In genomic region chr5:96113170-96113939, GRCh38 we compare ENCODE assay signal across 2 cellular contexts.
A peak's percentile ranks its signal among the peaks of the same experiment; 100 is the strongest.
TF ChIP-seq lines count a peak whose summit lies in the region.

No MANE protein-coding gene starts in this region.

TF ChIP-seq in liver, 16 proteins besides CTCF, POLR2A, EP300 and RAD21 (continued from another document):
- peak; percentile 29 for TF ChIP-seq ZBTB33 (IDR thresholded peaks at IDR 0.05)
- TF ChIP-seq TAF1 (conservative IDR thresholded peaks at IDR 0.05) = no peak
- TF ChIP-seq JUND (IDR thresholded peaks at IDR 0.05) = peak; percentile 30 to 48
- TF ChIP-seq REST (IDR thresholded peaks at IDR 0.05) = no peak
- peak; percentile 53 for TF ChIP-seq SP1 (IDR thresholded peaks at IDR 0.05)
- peak; percentile 66 to 69 for TF ChIP-seq RXRA (IDR thresholded peaks at IDR 0.05)
- TF ChIP-seq ATF3 (IDR thresholded peaks at IDR 0.05) = no peak
- TF ChIP-seq YY1 (IDR thresholded peaks at IDR 0.05) = peak; percentile 54
- no peak for TF ChIP-seq EGR1 (IDR thresholded peaks at IDR 0.05; ENCODE audit: low read depth in 2 of 2)
- TF ChIP-seq FOXA1 (IDR thresholded peaks at IDR 0.05) = no peak
- peak; percentile 20 for TF ChIP-seq MAX (IDR thresholded peaks at IDR 0.05)

TF ChIP-seq in HepG2, 621 proteins besides CTCF, POLR2A, EP300 and RAD21 (continued from another document):
- TF ChIP-seq ZNF407 (CRISPR knock-in tag; IDR thresholded peaks at IDR 0.05; ENCODE audit: not compliant biosample characterization) = no peak
- TF ChIP-seq RFX3 (CRISPR knock-in tag; IDR thresholded peaks at IDR 0.05) = no peak
- no peak for TF ChIP-seq GLI4 (CRISPR knock-in tag; IDR thresholded peaks at IDR 0.05; ENCODE audit: borderline replicate concordance)
- no peak for TF ChIP-seq ZNF260 (CRISPR knock-in tag; IDR thresholded peaks at IDR 0.05; ENCODE audit: borderline replicate concordance, low read depth)
- TF ChIP-seq SMYD3 (CRISPR knock-in tag; IDR thresholded peaks at IDR 0.05) = no peak
- no peak for TF ChIP-seq ZNF335 (CRISPR knock-in tag; IDR thresholded peaks at IDR 0.05)
- TF ChIP-seq CC2D1A (CRISPR knock-in tag; IDR thresholded peaks at IDR 0.05) = no peak
- no peak for TF ChIP-seq KAT2B (IDR thresholded peaks at IDR 0.05; ENCODE audit: borderline replicate concordance, low read depth, low read length)
- no peak for TF ChIP-seq ZBED4 (CRISPR knock-in tag; IDR thresholded peaks at IDR 0.05; ENCODE audit: borderline replicate concordance)
- no peak for TF ChIP-seq ZBTB25 (CRISPR knock-in tag; IDR thresholded peaks at IDR 0.05)
- TF ChIP-seq STAG1 (CRISPR knock-in tag; IDR thresholded peaks at IDR 0.05) = no peak
- TF ChIP-seq TP53 (CRISPR knock-in tag; conservative IDR thresholded peaks at IDR 0.05) = no peak
- TF ChIP-seq ZNF383 (CRISPR knock-in tag; IDR thresholded peaks at IDR 0.05; ENCODE audit: borderline replicate concordance) = no peak
- TF ChIP-seq PAF1 (CRISPR knock-in tag; IDR thresholded peaks at IDR 0.05) = no peak
- TF ChIP-seq CCDC6 (CRISPR knock-in tag; IDR thresholded peaks at IDR 0.05) = no peak
- no peak for TF ChIP-seq ZNF180 (CRISPR knock-in tag; IDR thresholded peaks at IDR 0.05; ENCODE audit: borderline replicate concordance, low read depth)
- TF ChIP-seq YEATS4 (CRISPR knock-in tag; IDR thresholded peaks at IDR 0.05; ENCODE audit: borderline replicate concordance) = no peak
TF ChIP-seq in HepG2: peak in this region for 0.
